ENCODE assay signal across 17 cellular contexts in genomic region chr12:124893792-124894516, GRCh38. TPM values are rescaled to one million over a fixed set of nuclear protein-coding genes. Genes with fewer than 3 reads are reported as not detected.
DNase-seq lines count a peak whose midpoint lies in the region; ATAC-seq, FAIRE-seq and TF ChIP-seq lines count a peak whose summit lies in the region.
"Had no signal": no experiment of that assay in that cellular context is flagged by ENCODE, and none has a peak within 500 bp of the region (broad histone marks: within the 10 kb centered on the region; RNA-seq: fewer than 3 reads in every experiment).

No MANE protein-coding gene starts in this region.

- H3K9me3 ChIP-seq in K562 (replicated peaks; ENCODE audit: control insufficient read depth, insufficient read depth, low read depth, low read length) = no peaks in the 10 kb centered on the region
- H3K9me3 ChIP-seq in Caco-2 = no peaks in the 10 kb centered on the region
- H3K9me3 ChIP-seq: ascending aorta, lower lobe of right lung had no signal

- in situ Hi-C loops in K562 (cut with MboI) = no loop called here

- H3K4me1 Mint-ChIP-seq in Caco-2 (ENCODE audit: low read depth, unreplicated experiment) (peaks cover 12% of the 10 kb centered on the region), chondrocyte (ENCODE audit: low read depth) (peaks cover 14% of the 10 kb centered on the region)

- WGBS in K562 (ENCODE audit: insufficient coverage, low coverage, missing lambda C conversion rate) = 62% methylated on average over 8 of the region's 9 CpGs

- H3K4me1 ChIP-seq in K562 (replicated peaks in 1 of 2; ENCODE audit: control insufficient read depth in 2 of 2, insufficient read depth in 2 of 2, low read length in 2 of 2) = peaks cover 0 to 3% of the 10 kb centered on the region in 2 experiments; a peak in 2 of 5 replicates
- peaks cover under 1% of the 10 kb centered on the region; the same call in 1 of the 2 replicates for H3K4me1 ChIP-seq in Caco-2
- H3K4me1 ChIP-seq: ascending aorta had no signal

- H3K36me3 Mint-ChIP-seq in Caco-2 (ENCODE audit: insufficient read depth, unreplicated experiment) (no peaks in the 10 kb centered on the region), chondrocyte (ENCODE audit: low read depth) (peaks cover 3% of the 10 kb centered on the region)

- H3K4me3 Mint-ChIP-seq in Caco-2 (ENCODE audit: unreplicated experiment) (no peak overlapping the region), chondrocyte (ENCODE audit: unreplicated experiment) (no peak overlapping the region)
- H3K4me3 Mint-ChIP-seq: activated T-helper 1 cell treated with anti-CD3 and anti-CD28 coated beads, Interleukin-12 subunit alpha, Interleukin-12 subunit beta, Interleukin-2, Interleukin-4 antibody, amounts not matched to agents 30 ng/mL and 10 ng/mL and 1 ng/mL, durations not matched to agents 14 hours and 24 hours and 36 hours; neural crest cell had no signal

- H3K36me3 ChIP-seq in K562 (ENCODE audit: control insufficient read depth, insufficient read depth, low read length) (no peaks in the 10 kb centered on the region), Caco-2 (ENCODE audit: control insufficient read depth, insufficient read depth, low read length) (no peaks in the 10 kb centered on the region)
- H3K36me3 ChIP-seq: ascending aorta, lower lobe of right lung had no signal

- no TSS peak for BruUV-seq in K562 (replicated peaks; lab: Mats Ljungman, UMichigan)
- no TSS peak for BruUV-seq in Caco-2 (replicated peaks; lab: Mats Ljungman, UMichigan)

- ATAC-seq in GM18519 (IDR thresholded peaks at IDR 0.05; ENCODE audit: low FRiP score, unreplicated experiment) (peak; percentile 64), GM21360 (IDR thresholded peaks at IDR 0.05; ENCODE audit: unreplicated experiment) (peak; percentile 53), HG03060 (IDR thresholded peaks at IDR 0.05; ENCODE audit: low read depth, unreplicated experiment) (peak; percentile 80), K562 (no peak)
- ATAC-seq: lower lobe of right lung had no signal

- CTCF ChIA-PET in K562 (lab: Yijun Ruan, JAX; ENCODE audit: low intra/inter-chr PET ratio) = no interaction called here
- CTCF ChIA-PET in Caco-2 (lab: Charles Lee) = no interaction called here

- no peaks in the 10 kb centered on the region for H3K9me3 Mint-ChIP-seq in Caco-2 (ENCODE audit: unreplicated experiment)
- H3K9me3 Mint-ChIP-seq in chondrocyte (ENCODE audit: low read depth) = no peaks in the 10 kb centered on the region
- H3K9me3 Mint-ChIP-seq: activated T-helper 1 cell treated with anti-CD3 and anti-CD28 coated beads, Interleukin-12 subunit alpha, Interleukin-12 subunit beta, Interleukin-2, Interleukin-4 antibody, amounts not matched to agents 30 ng/mL and 10 ng/mL and 1 ng/mL, durations not matched to agents 14 hours and 24 hours and 36 hours; neural crest cell had no signal

- H3K9ac ChIP-seq in K562 (ENCODE audit: insufficient read depth in 1 of 2, low read depth in 2 of 2, low read length in 2 of 2) = no peak overlapping the region

- H4K20me1 ChIP-seq in K562 (replicated peaks; ENCODE audit: control insufficient read depth, insufficient read depth, low read length) = no peaks in the 10 kb centered on the region

- no peak overlapping the region for H2AFZ ChIP-seq in K562 (ENCODE audit: low read depth, low read length)

- H3K27ac Mint-ChIP-seq in Caco-2 (ENCODE audit: unreplicated experiment) = no peak overlapping the region
- H3K27ac Mint-ChIP-seq in chondrocyte (ENCODE audit: unreplicated experiment) = no peak overlapping the region
- H3K27ac Mint-ChIP-seq: activated T-helper 1 cell treated with anti-CD3 and anti-CD28 coated beads, Interleukin-12 subunit alpha, Interleukin-12 subunit beta, Interleukin-2, Interleukin-4 antibody, amounts not matched to agents 30 ng/mL and 10 ng/mL and 1 ng/mL, durations not matched to agents 14 hours and 24 hours and 36 hours had no signal

- FAIRE-seq in K562 (lab: Jason Lieb, UNC) = no peak

- H3K4me3 ChIP-seq in K562 = no peak overlapping the region
- H3K4me3 ChIP-seq in Caco-2 (ENCODE audit: low read depth, low read length) = no peak overlapping the region
- H3K4me3 ChIP-seq: ascending aorta, lower lobe of right lung had no signal

- TF ChIP-seq CTCF in K562 (IDR thresholded peaks at IDR 0.05 in 2 of 3, conservative IDR thresholded peaks at IDR 0.05 in 1 of 3; ENCODE audit: insufficient read depth in 2 of 3, low read depth in 1 of 3, low read length in 3 of 3) (no peak), Caco-2 (IDR thresholded peaks at IDR 0.05; ENCODE audit: insufficient read depth in 1 of 2, low read depth in 1 of 2, low read length in 1 of 2, severe bottlenecking in 1 of 2, unreplicated experiment in 1 of 2) (no peak), chondrocyte (IDR thresholded peaks at IDR 0.05) (no peak)

- DNase-seq in K562 (ENCODE audit: extremely low read depth in 1 of 4, low spot score in 3 of 4) = no peak
- no peak for DNase-seq in NCI-H1930 (lab: John Stamatoyannopoulos, UW)
- DNase-seq in Caco-2 = no peak
- DNase-seq in chondrocyte (ENCODE audit: low spot score) = no peak
- DNase-seq in iPS-NIHi7 (ENCODE audit: extremely low spot score) = no peak
- DNase-seq: activated CD4-positive, alpha-beta T cell treated with anti-CD3 and anti-CD28 coated beads for 1 hour; EL; H7; lower lobe of right lung had no signal

- TF ChIP-seq RAD21 in K562 (CRISPR knock-in tag; conservative IDR thresholded peaks at IDR 0.05 in 1 of 2, IDR thresholded peaks at IDR 0.05 in 1 of 2) = no peak

- TF ChIP-seq EP300 in K562 (IDR thresholded peaks at IDR 0.05; ENCODE audit: low read length) = no peak

- POLR2A ChIA-PET in K562 (lab: Yijun Ruan, JAX) = interaction anchor here (0.8 to 1.4 kb wide), 3 partner anchors 9 to 24 kb away, joined by 3 to 6 read pairs (median 4); no protein-coding TSS in a partner anchor
- POLR2A ChIA-PET in Caco-2 (lab: Charles Lee) = interaction anchor here (0.6 kb wide), 1 partner anchor 34 kb away, joined by 7 read pairs; no protein-coding TSS in a partner anchor

- H3K27me3 ChIP-seq in K562 (ENCODE audit: control insufficient read depth in 2 of 2, insufficient read depth in 2 of 2, low read length in 2 of 2) (no peaks in the 10 kb centered on the region), Caco-2 (replicated peaks; ENCODE audit: control insufficient read depth, insufficient read depth, low read length) (no peaks in the 10 kb centered on the region)
- H3K27me3 ChIP-seq: ascending aorta had no signal

- no peak overlapping the region for H3K4me2 ChIP-seq in K562 (ENCODE audit: insufficient read depth, low read length)

- H3K79me2 ChIP-seq in K562 (ENCODE audit: control insufficient read depth, insufficient read depth, low read length) = no peaks in the 10 kb centered on the region

- TF ChIP-seq POLR2A in K562 (conservative IDR thresholded peaks at IDR 0.05) = no peak

- no peaks in the 10 kb centered on the region for H3K27me3 Mint-ChIP-seq in Caco-2 (ENCODE audit: insufficient read depth, unreplicated experiment)
- no peaks in the 10 kb centered on the region for H3K27me3 Mint-ChIP-seq in chondrocyte (ENCODE audit: low read depth)

- no peak overlapping the region for H3K27ac ChIP-seq in K562 (ENCODE audit: extremely low read depth, low read depth, low read length)
- H3K27ac ChIP-seq: ascending aorta, C4-2B, HL-60, lower lobe of right lung had no signal

- intact Hi-C loops in K562 (cut with micrococcal nuclease) (no loop called here), Caco-2 (cut with micrococcal nuclease; ENCODE audit: unreplicated experiment) (no loop called here)

- no peaks in the 10 kb centered on the region for H3K9me1 ChIP-seq in K562 (ENCODE audit: control insufficient read depth, insufficient read depth, low read length)

RNA-seq across cellular contexts. Expression of gene UBC, which starts 20.5 kb away (rescaled TPM):
- 193 and 317 TPM in 2 replicates for total RNA-seq in K562 (2011; cell fraction: chromatin; rRNA removed; ENCODE audit: low replicate concordance)
- 188 and 214 TPM in 2 replicates for total RNA-seq in K562 (2011; cell fraction: nucleolus; rRNA removed)
- 283 and 301 TPM in 2 replicates for total RNA-seq in K562 (2011; cell fraction: nucleoplasm; rRNA removed)
- 717 and 744 TPM in 2 replicates for total RNA-seq in K562 (2014; rRNA removed)
- total RNA-seq in K562 (2014; rRNA removed; fragmentation: Illumina TruSeq; extraction: Trizol) = 771 and 813 TPM in 2 replicates
- 795 and 812 TPM in 2 replicates for total RNA-seq in K562 (2015; rRNA removed; fragmentation: Illumina TruSeq; extraction: Trizol)
- total RNA-seq in K562 (2021) = 697 and 765 TPM in 2 replicates
- polyA plus RNA-seq in K562 (2011; rRNA removed) = 1,118 and 1,197 TPM in 2 replicates
- polyA plus RNA-seq in K562 (2011; cell fraction: cytosol; rRNA removed) = 514 and 899 TPM in 2 replicates
- polyA plus RNA-seq in K562 (2011; cell fraction: nucleus; rRNA removed) = 518 and 627 TPM in 2 replicates
- polyA plus RNA-seq in K562 (2012) = 1,269 and 1,358 TPM in 2 replicates
- polyA plus RNA-seq in K562 (2014; fragmentation: Illumina TruSeq; extraction: Trizol) = 825 and 860 TPM in 2 replicates
- 1,000 to 10,000 TPM in 1 of 2 experiments, 100 to 1,000 TPM in 1; 927 to 1,153 TPM for polyA plus RNA-seq in K562 (2014; fragmentation: Nextera tagmentation; extraction: Ambion mirVana)
- polyA plus RNA-seq in K562 (2014; rRNA removed) = 533 and 624 TPM in 2 replicates
- 765 and 975 TPM in 2 replicates for polyA minus RNA-seq in K562 (2011; rRNA and poly(A)+ RNA removed)
- 543 and 602 TPM in 2 replicates for polyA minus RNA-seq in K562 (2011; cell fraction: cytosol; rRNA and poly(A)+ RNA removed)
- 77.0 and 177 TPM in 2 replicates for polyA minus RNA-seq in K562 (2011; cell fraction: nucleus; rRNA and poly(A)+ RNA removed)
- total RNA-seq in Caco-2 (2022) = 782 and 880 TPM in 2 replicates
- total RNA-seq in chondrocyte = 987 to 1,235 TPM (median 1,212 TPM) in 3 replicates

RNA-seq across cellular contexts. Expression of gene SCARB1, which starts 30.3 kb away (rescaled TPM):
- total RNA-seq in K562 (2011; cell fraction: chromatin; rRNA removed; ENCODE audit: low replicate concordance) = 238 and 543 TPM in 2 replicates
- 351 and 425 TPM in 2 replicates for total RNA-seq in K562 (2011; cell fraction: nucleolus; rRNA removed)
- 354 and 357 TPM in 2 replicates for total RNA-seq in K562 (2011; cell fraction: nucleoplasm; rRNA removed)
- total RNA-seq in K562 (2014; rRNA removed) = 52.8 and 83.0 TPM in 2 replicates
- 30.9 and 38.4 TPM in 2 replicates for total RNA-seq in K562 (2014; rRNA removed; fragmentation: Illumina TruSeq; extraction: Trizol)
- total RNA-seq in K562 (2015; rRNA removed; fragmentation: Illumina TruSeq; extraction: Trizol) = 36.0 and 38.7 TPM in 2 replicates
- total RNA-seq in K562 (2021) = 148 and 157 TPM in 2 replicates
- polyA plus RNA-seq in K562 (2011; rRNA removed) = 81.9 and 168 TPM in 2 replicates
- 161 and 163 TPM in 2 replicates for polyA plus RNA-seq in K562 (2011; cell fraction: cytosol; rRNA removed)
- polyA plus RNA-seq in K562 (2011; cell fraction: nucleus; rRNA removed) = 435 and 491 TPM in 2 replicates
- 87.6 and 124 TPM in 2 replicates for polyA plus RNA-seq in K562 (2012)
- polyA plus RNA-seq in K562 (2014; fragmentation: Illumina TruSeq; extraction: Trizol) = 143 and 152 TPM in 2 replicates
- polyA plus RNA-seq in K562 (2014; fragmentation: Nextera tagmentation; extraction: Ambion mirVana) = 1 to 10 TPM in 1 of 2 experiments, under 1 TPM in 1; 0.56 to 4.7 TPM
- polyA plus RNA-seq in K562 (2014; rRNA removed) = 79.2 and 92.6 TPM in 2 replicates
- polyA minus RNA-seq in K562 (2011; rRNA and poly(A)+ RNA removed) = 83.0 and 106 TPM in 2 replicates
- 90.2 and 100 TPM in 2 replicates for polyA minus RNA-seq in K562 (2011; cell fraction: cytosol; rRNA and poly(A)+ RNA removed)
- 82.3 and 143 TPM in 2 replicates for polyA minus RNA-seq in K562 (2011; cell fraction: nucleus; rRNA and poly(A)+ RNA removed)
- total RNA-seq in Caco-2 (2022) = 104 and 106 TPM in 2 replicates
- total RNA-seq in chondrocyte = 20.1 to 30.0 TPM (median 20.4 TPM) in 3 replicates
